ENCODE assay signal across 27 cellular contexts in the genomic region with DNA sequence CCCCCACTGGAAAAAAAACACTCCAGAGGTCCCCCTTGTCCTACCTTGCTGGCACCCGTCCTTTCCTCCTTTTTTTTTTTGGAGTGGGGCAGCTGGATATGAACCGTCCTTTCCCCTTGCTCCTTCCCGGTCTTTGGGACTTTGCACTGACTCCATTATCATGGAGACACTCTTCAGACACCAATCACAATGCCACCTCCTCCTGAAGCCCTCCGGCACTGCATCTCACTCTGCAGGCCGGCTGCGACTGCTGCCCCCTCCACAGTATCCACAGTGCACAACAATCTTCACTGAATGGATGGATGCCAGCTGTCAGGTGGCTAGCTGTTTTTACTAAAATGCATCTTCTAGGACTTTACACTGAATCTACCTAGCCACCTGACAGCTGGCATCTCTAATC. TPM values are rescaled to one million over a fixed set of nuclear protein-coding genes. Genes with fewer than 3 reads are reported as not detected.
DNase-seq lines count a peak whose midpoint lies in the region; ATAC-seq, FAIRE-seq and TF ChIP-seq lines count a peak whose summit lies in the region.
"Had no signal": no experiment of that assay in that cellular context is flagged by ENCODE, and none has a peak within 500 bp of the region (broad histone marks: within the 10 kb centered on the region; RNA-seq: fewer than 3 reads in every experiment).

No MANE protein-coding gene starts in this region.

- no peaks in the 10 kb centered on the region for H3K27me3 ChIP-seq in WERI-Rb-1 (ENCODE audit: insufficient read depth, low read depth, severe bottlenecking)
- H3K27me3 ChIP-seq: BLaER1 treated with 17β-estradiol and CSF1 and Interleukin-3, amounts not matched to agents 10 nM and 100 nM; gastroesophageal sphincter had no signal

- peaks cover 12% of the 10 kb centered on the region for H3K4me1 Mint-ChIP-seq in activated naive CD8-positive, alpha-beta T cell treated with anti-CD3 and anti-CD28 coated beads, Interleukin-2, amount 10 ng/mL, durations not matched to agents 7 days and 5 days
- H3K4me1 Mint-ChIP-seq in activated naive CD8-positive, alpha-beta T cell treated with anti-CD3 and anti-CD28 coated beads for 36 hours, result no peaks in the 10 kb centered on the region
- peaks cover 4% of the 10 kb centered on the region for H3K4me1 Mint-ChIP-seq in neural crest cell

- H3K27ac ChIP-seq in WERI-Rb-1, result peak overlapping the region; percentile 68
- H3K27ac ChIP-seq: BLaER1 treated with 17β-estradiol and CSF1 and Interleukin-3, amounts not matched to agents 10 nM and 100 nM; gastroesophageal sphincter; KMS-11 had no signal

- H3K4me3 Mint-ChIP-seq in activated naive CD8-positive, alpha-beta T cell treated with anti-CD3 and anti-CD28 coated beads, Interleukin-2, amount 10 ng/mL, durations not matched to agents 7 days and 5 days, result no peak overlapping the region
- no peak overlapping the region for H3K4me3 Mint-ChIP-seq in activated naive CD8-positive, alpha-beta T cell treated with anti-CD3 and anti-CD28 coated beads for 36 hours
- no peak overlapping the region for H3K4me3 Mint-ChIP-seq in neural crest cell
- H3K4me3 Mint-ChIP-seq: activated CD4-positive, alpha-beta memory T cell treated with anti-CD3 and anti-CD28 coated beads, Interleukin-2, amount 10 ng/mL, durations not matched to agents 7 days and 5 days; dendritic cell treated with granulocyte-macrophage colony-stimulating factor and Interleukin-4, amounts not matched to agents 40 ng/mL and 50 ng/mL, for 4 days had no signal

- no peaks in the 10 kb centered on the region for H3K36me3 Mint-ChIP-seq in activated naive CD8-positive, alpha-beta T cell treated with anti-CD3 and anti-CD28 coated beads, Interleukin-2, amount 10 ng/mL, durations not matched to agents 7 days and 5 days
- peaks cover 9% of the 10 kb centered on the region for H3K36me3 Mint-ChIP-seq in activated naive CD8-positive, alpha-beta T cell treated with anti-CD3 and anti-CD28 coated beads for 36 hours
- H3K36me3 Mint-ChIP-seq in neural crest cell (ENCODE audit: low read depth), result no peaks in the 10 kb centered on the region

- no peaks in the 10 kb centered on the region for H3K9me3 ChIP-seq in WERI-Rb-1 (ENCODE audit: severe bottlenecking)
- H3K9me3 ChIP-seq: BLaER1 treated with 17β-estradiol and CSF1 and Interleukin-3, amounts not matched to agents 10 nM and 100 nM; gastroesophageal sphincter had no signal

- no peak for ATAC-seq in activated naive CD8-positive, alpha-beta T cell treated with anti-CD3 and anti-CD28 coated beads, Interleukin-2, amount 10 ng/mL, durations not matched to agents 7 days and 5 days (ENCODE audit: low read depth)
- ATAC-seq: activated CD4-positive, CD25-positive, alpha-beta regulatory T cell treated with anti-CD3 and anti-CD28 coated beads, Interleukin-2, amount 50 U/mL, for 24 hours; gastroesophageal sphincter had no signal

- no peak for DNase-seq in activated naive CD8-positive, alpha-beta T cell treated with anti-CD3 and anti-CD28 coated beads, Interleukin-2, amount 10 ng/mL, durations not matched to agents 7 days and 5 days
- no peak for DNase-seq in activated naive CD8-positive, alpha-beta T cell treated with anti-CD3 and anti-CD28 coated beads for 36 hours
- DNase-seq in WERI-Rb-1, result no peak
- DNase-seq in neural crest cell (ENCODE audit: low read depth, low spot score), result no peak
- no peak for DNase-seq in urothelium cell line (ENCODE audit: low spot score)
- no peak for DNase-seq in OCI-M2 (lab: John Stamatoyannopoulos, UW; ENCODE audit: unreplicated experiment)
- no peak for DNase-seq in NCI-H69 (lab: John Stamatoyannopoulos, UW)
- no peak for DNase-seq in NCI-H446 (lab: John Stamatoyannopoulos, UW)
- DNase-seq: activated CD4-positive, alpha-beta memory T cell treated with anti-CD3 and anti-CD28 coated beads, Interleukin-2, amount 10 ng/mL, durations not matched to agents 7 days and 5 days; Calu3; central memory CD4-positive, alpha-beta T cell; hypothalamus; mesenchymal stem cell; MM.1S; NCI-H1417; NCI-H2029 treated with DMSO at 0.1 percent for 48 hours; NK-92 treated with Interleukin-12 subunit alpha and Interleukin-12 subunit beta, amount 100 ng/mL, for 24 hours; occipital lobe; SHP77 treated with DMSO at 0.1 percent for 48 hours had no signal

- peaks cover 7% of the 10 kb centered on the region for H3K36me3 ChIP-seq in WERI-Rb-1

- peak; percentile 90 for FAIRE-seq in urothelium cell line (lab: Jason Lieb, UNC)
- FAIRE-seq: endometrium had no signal

- no peaks in the 10 kb centered on the region for H3K27me3 Mint-ChIP-seq in activated naive CD8-positive, alpha-beta T cell treated with anti-CD3 and anti-CD28 coated beads, Interleukin-2, amount 10 ng/mL, durations not matched to agents 7 days and 5 days
- no peaks in the 10 kb centered on the region for H3K27me3 Mint-ChIP-seq in activated naive CD8-positive, alpha-beta T cell treated with anti-CD3 and anti-CD28 coated beads for 36 hours
- H3K27me3 Mint-ChIP-seq in neural crest cell (ENCODE audit: low read depth), result no peaks in the 10 kb centered on the region
- H3K27me3 Mint-ChIP-seq: activated CD4-positive, alpha-beta memory T cell treated with anti-CD3 and anti-CD28 coated beads, Interleukin-2, amount 10 ng/mL, durations not matched to agents 7 days and 5 days; dendritic cell treated with granulocyte-macrophage colony-stimulating factor and Interleukin-4, amounts not matched to agents 40 ng/mL and 50 ng/mL, for 4 days had no signal

- no peak overlapping the region for H3K4me3 ChIP-seq in WERI-Rb-1 (ENCODE audit: low read depth, low read length)
- H3K4me3 ChIP-seq: BLaER1 treated with 17β-estradiol and CSF1 and Interleukin-3, amounts not matched to agents 10 nM and 100 nM; gastroesophageal sphincter had no signal

- TF ChIP-seq CTCF in WERI-Rb-1 (IDR thresholded peaks at IDR 0.05; ENCODE audit: low read depth, low read length), result no peak
- no peak for TF ChIP-seq CTCF in neural crest cell (conservative IDR thresholded peaks at IDR 0.05)

- H3K27ac Mint-ChIP-seq in activated naive CD8-positive, alpha-beta T cell treated with anti-CD3 and anti-CD28 coated beads, Interleukin-2, amount 10 ng/mL, durations not matched to agents 7 days and 5 days, result peak overlapping the region; percentile 1
- H3K27ac Mint-ChIP-seq in activated naive CD8-positive, alpha-beta T cell treated with anti-CD3 and anti-CD28 coated beads for 36 hours, result no peak overlapping the region
- peak overlapping the region; percentile 57 for H3K27ac Mint-ChIP-seq in neural crest cell (ENCODE audit: unreplicated experiment)
- H3K27ac Mint-ChIP-seq: activated CD4-positive, alpha-beta memory T cell treated with anti-CD3 and anti-CD28 coated beads, Interleukin-2, amount 10 ng/mL, durations not matched to agents 7 days and 5 days; dendritic cell treated with granulocyte-macrophage colony-stimulating factor and Interleukin-4, amounts not matched to agents 40 ng/mL and 50 ng/mL, for 4 days had no signal

- no peaks in the 10 kb centered on the region for H3K9me3 Mint-ChIP-seq in activated naive CD8-positive, alpha-beta T cell treated with anti-CD3 and anti-CD28 coated beads, Interleukin-2, amount 10 ng/mL, durations not matched to agents 7 days and 5 days
- H3K9me3 Mint-ChIP-seq in activated naive CD8-positive, alpha-beta T cell treated with anti-CD3 and anti-CD28 coated beads for 36 hours, result no peaks in the 10 kb centered on the region
- H3K9me3 Mint-ChIP-seq in neural crest cell, result no peaks in the 10 kb centered on the region
- H3K9me3 Mint-ChIP-seq: activated CD4-positive, alpha-beta memory T cell treated with anti-CD3 and anti-CD28 coated beads, Interleukin-2, amount 10 ng/mL, durations not matched to agents 7 days and 5 days; dendritic cell treated with granulocyte-macrophage colony-stimulating factor and Interleukin-4, amounts not matched to agents 40 ng/mL and 50 ng/mL, for 4 days had no signal

- POLR2A ChIA-PET in activated naive CD8-positive, alpha-beta T cell treated with anti-CD3 and anti-CD28 coated beads, Interleukin-2, amount 10 ng/mL, durations not matched to agents 7 days and 5 days (lab: Charles Lee), result no interaction called here

RNA-seq across cellular contexts. Expression of a gene that starts 12.7 kb away (rescaled TPM):
- 10 to 100 TPM; 24.9 to 25.8 TPM for total RNA-seq in activated naive CD8-positive, alpha-beta T cell treated with anti-CD3 and anti-CD28 coated beads, Interleukin-2, amount 10 ng/mL, durations not matched to agents 7 days and 5 days
- 10 to 100 TPM; 17.1 to 17.4 TPM for total RNA-seq in activated naive CD8-positive, alpha-beta T cell treated with anti-CD3 and anti-CD28 coated beads for 36 hours
- not detected in 2 replicates for total RNA-seq in neural crest cell
- total RNA-seq: Calu3, Daoy, occipital lobe, ureter had no signal

RNA-seq across cellular contexts. Expression of a gene that starts 46.0 kb away (rescaled TPM):
- under 1 TPM; 0.69 to 0.79 TPM for total RNA-seq in activated naive CD8-positive, alpha-beta T cell treated with anti-CD3 and anti-CD28 coated beads, Interleukin-2, amount 10 ng/mL, durations not matched to agents 7 days and 5 days
- not detected for total RNA-seq in activated naive CD8-positive, alpha-beta T cell treated with anti-CD3 and anti-CD28 coated beads for 36 hours
- 0.43 TPM in 1 of 2 replicates, not detected in the other for total RNA-seq in neural crest cell
- total RNA-seq: Daoy had no signal

Comparison
In these comparisons a context has a peak if more than half of its experiments do, and no peak if none do; other contexts are left out.
1. RNA of a gene that starts 12.7 kb away (total RNA-seq): 24.9 to 25.8 TPM in activated naive CD8-positive, alpha-beta T cell treated with anti-CD3 and anti-CD28 coated beads, Interleukin-2, amount 10 ng/mL, durations not matched to agents 7 days and 5 days and 17.1 to 17.4 TPM in activated naive CD8-positive, alpha-beta T cell treated with anti-CD3 and anti-CD28 coated beads for 36 hours; not detected in neural crest cell; every median in the first group is over 10 times any median in the second.